1 cellular context compared by ENCODE assay signal in genomic region chr5:112707187-112708179, GRCh38.
TF ChIP-seq lines count a peak whose summit lies in the region.

No MANE protein-coding gene starts in this region.

TF ChIP-seq in K562, 482 proteins besides CTCF, POLR2A, EP300 and RAD21 (continued from another document):
- TF ChIP-seq USF2 (CRISPR knock-in tag; IDR thresholded peaks at IDR 0.05) (no peak), YY1 (IDR thresholded peaks at IDR 0.05; ENCODE audit: borderline replicate concordance in 1 of 3, control insufficient read depth in 1 of 3, extremely low read depth in 1 of 3, insufficient read depth in 3 of 3, insufficient read length in 1 of 3, insufficient replicate concordance in 2 of 3, low read depth in 1 of 3, low read length in 2 of 3) (peak; percentile 84 to 98 (median 95)), HDAC6 (IDR thresholded peaks at IDR 0.05; ENCODE audit: low read depth, low read length) (no peak), ZNF263 (CRISPR knock-in tag; IDR thresholded peaks at IDR 0.05; ENCODE audit: borderline replicate concordance) (peak; percentile 88), BCL6 (CRISPR knock-in tag; IDR thresholded peaks at IDR 0.05) (no peak), ZBED1 (IDR thresholded peaks at IDR 0.05) (0 out of 2 replicates have a peak, but pooled peaks have one; percentile 25), RBM22 (IDR thresholded peaks at IDR 0.05; ENCODE audit: low read depth, low read length, poor library complexity, severe bottlenecking) (no peak), RREB1 (CRISPR knock-in tag; IDR thresholded peaks at IDR 0.05) (no peak)
- TF ChIP-seq, protein P1, sequence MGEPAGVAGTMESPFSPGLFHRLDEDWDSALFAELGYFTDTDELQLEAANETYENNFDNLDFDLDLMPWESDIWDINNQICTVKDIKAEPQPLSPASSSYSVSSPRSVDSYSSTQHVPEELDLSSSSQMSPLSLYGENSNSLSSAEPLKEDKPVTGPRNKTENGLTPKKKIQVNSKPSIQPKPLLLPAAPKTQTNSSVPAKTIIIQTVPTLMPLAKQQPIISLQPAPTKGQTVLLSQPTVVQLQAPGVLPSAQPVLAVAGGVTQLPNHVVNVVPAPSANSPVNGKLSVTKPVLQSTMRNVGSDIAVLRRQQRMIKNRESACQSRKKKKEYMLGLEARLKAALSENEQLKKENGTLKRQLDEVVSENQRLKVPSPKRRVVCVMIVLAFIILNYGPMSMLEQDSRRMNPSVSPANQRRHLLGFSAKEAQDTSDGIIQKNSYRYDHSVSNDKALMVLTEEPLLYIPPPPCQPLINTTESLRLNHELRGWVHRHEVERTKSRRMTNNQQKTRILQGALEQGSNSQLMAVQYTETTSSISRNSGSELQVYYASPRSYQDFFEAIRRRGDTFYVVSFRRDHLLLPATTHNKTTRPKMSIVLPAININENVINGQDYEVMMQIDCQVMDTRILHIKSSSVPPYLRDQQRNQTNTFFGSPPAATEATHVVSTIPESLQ (CRISPR knock-in tag; IDR thresholded peaks at IDR 0.05): no peak
